11 cellular contexts compared by ENCODE assay signal in genomic region chr5:123421773-123422172, GRCh38. TPM values are rescaled to one million over a fixed set of nuclear protein-coding genes. Genes with fewer than 3 reads are reported as not detected.
DNase-seq lines count a peak whose midpoint lies in the region; ATAC-seq and TF ChIP-seq lines count a peak whose summit lies in the region.
"Had no signal": no experiment of that assay in that cellular context is flagged by ENCODE, and none has a peak within 500 bp of the region (broad histone marks: within the 10 kb centered on the region; RNA-seq: fewer than 3 reads in every experiment).

No MANE protein-coding gene starts in this region.

- peaks cover 30% of the 10 kb centered on the region for H3K79me2 ChIP-seq in OCI-LY1 (ENCODE audit: insufficient read depth, low read length)

- H2AFZ ChIP-seq in OCI-LY1 (ENCODE audit: low read length), result no peak overlapping the region

- peaks cover 34% of the 10 kb centered on the region for H3K4me1 ChIP-seq in CD8-positive, alpha-beta memory T cell (ENCODE audit: insufficient read depth, low read length)
- H3K4me1 ChIP-seq in OCI-LY1 (ENCODE audit: insufficient read depth, low read length, severe bottlenecking), result peaks cover 34% of the 10 kb centered on the region
- H3K4me1 ChIP-seq in psoas muscle, result peaks cover 11% of the 10 kb centered on the region

- ATAC-seq in psoas muscle, result no peak
- ATAC-seq in activated CD8-positive, alpha-beta T cell treated with anti-CD3 and anti-CD28 coated beads, Interleukin-2, amount 10 ng/mL, durations not matched to agents 7 days and 5 days, result no peak

- H3K27me3 ChIP-seq in CD8-positive, alpha-beta memory T cell (ENCODE audit: insufficient read depth, low read length, poor library complexity, severe bottlenecking), result no peaks in the 10 kb centered on the region
- no peaks in the 10 kb centered on the region for H3K27me3 ChIP-seq in OCI-LY1 (ENCODE audit: insufficient read depth, low read length)
- H3K27me3 ChIP-seq in psoas muscle (ENCODE audit: insufficient read depth in 3 of 3, low read length in 2 of 3), result no peaks in the 10 kb centered on the region

- H3K27ac Mint-ChIP-seq in CD8-positive, alpha-beta memory T cell, result no peak overlapping the region
- no peak overlapping the region for H3K27ac Mint-ChIP-seq in activated CD8-positive, alpha-beta T cell treated with anti-CD3 and anti-CD28 coated beads, Interleukin-2, amount 10 ng/mL, durations not matched to agents 7 days and 5 days
- H3K27ac Mint-ChIP-seq: HFFc6 had no signal

- peak overlapping the region; percentile 97 for H3K4me2 ChIP-seq in OCI-LY1 (ENCODE audit: low read length)

- peak overlapping the region; percentile 72 for H3K4me3 ChIP-seq in CD8-positive, alpha-beta memory T cell (ENCODE audit: low read length)
- H3K4me3 ChIP-seq in OCI-LY1 (ENCODE audit: low read depth, low read length, poor library complexity, severe bottlenecking), result peak overlapping the region; percentile 95
- peak overlapping the region; percentile 89 for H3K4me3 ChIP-seq in psoas muscle

- CTCF ChIA-PET in CD8-positive, alpha-beta memory T cell (lab: Charles Lee), result interaction anchor here (0.7 to 3.1 kb wide), 4 partner anchors 90 to 189 kb away, joined by 3 to 35 read pairs (median 5); partner anchors contain the start of gene CSNK1G3
- CTCF ChIA-PET in activated CD8-positive, alpha-beta T cell treated with anti-CD3 and anti-CD28 coated beads, Interleukin-2, amount 10 ng/mL, durations not matched to agents 7 days and 5 days (lab: Charles Lee), result interaction anchor here (0.6 to 4.0 kb wide), 10 partner anchors 17 to 189 kb away, joined by 3 to 50 read pairs (median 6); partner anchors contain the start of gene CSNK1G3

- no peaks in the 10 kb centered on the region for H3K9me3 ChIP-seq in CD8-positive, alpha-beta memory T cell (ENCODE audit: low read length)
- no peaks in the 10 kb centered on the region for H3K9me3 ChIP-seq in OCI-LY1 (ENCODE audit: low read length)
- H3K9me3 ChIP-seq in psoas muscle, result no peaks in the 10 kb centered on the region
- H3K9me3 ChIP-seq: mucosa of descending colon had no signal

- H3K27me3 Mint-ChIP-seq in CD8-positive, alpha-beta memory T cell, result no peaks in the 10 kb centered on the region
- no peaks in the 10 kb centered on the region for H3K27me3 Mint-ChIP-seq in activated CD8-positive, alpha-beta T cell treated with anti-CD3 and anti-CD28 coated beads, Interleukin-2, amount 10 ng/mL, durations not matched to agents 7 days and 5 days (ENCODE audit: low read depth)

- no peak for TF ChIP-seq CTCF in OCI-LY1 (IDR thresholded peaks at IDR 0.05; ENCODE audit: low read length)
- no peak for TF ChIP-seq CTCF in psoas muscle (IDR thresholded peaks at IDR 0.05)

- H3K9me2 ChIP-seq in OCI-LY1 (ENCODE audit: low read depth, low read length), result no peaks in the 10 kb centered on the region

- no peaks in the 10 kb centered on the region for H3F3A ChIP-seq in OCI-LY1 (ENCODE audit: insufficient read depth, low read length)

- H3K36me3 ChIP-seq in CD8-positive, alpha-beta memory T cell (ENCODE audit: insufficient read depth, low read length), result peaks cover 3% of the 10 kb centered on the region
- H3K36me3 ChIP-seq in OCI-LY1 (ENCODE audit: insufficient read depth, low read length) (peaks cover 17% of the 10 kb centered on the region), psoas muscle (ENCODE audit: insufficient read depth in 1 of 2, low read depth in 1 of 2) (peaks cover 0 to 15% of the 10 kb centered on the region in 2 donors)

- 10 to 22% (median 14%) methylated on average over 2 of the region's 2 CpGs for WGBS in psoas muscle, 3 donors

- POLR2A ChIA-PET in CD8-positive, alpha-beta memory T cell (lab: Charles Lee), result interaction anchor here (0.5 to 3.0 kb wide), 4 partner anchors 38 to 647 kb away, joined by 3 to 68 read pairs (median 16); partner anchors contain the start of genes CSNK1G3 and SNX2
- POLR2A ChIA-PET in activated CD8-positive, alpha-beta T cell treated with anti-CD3 and anti-CD28 coated beads, Interleukin-2, amount 10 ng/mL, durations not matched to agents 7 days and 5 days (lab: Charles Lee), result interaction anchor here (0.7 to 2.6 kb wide), 6 partner anchors 19 to 127 kb away, joined by 4 to 83 read pairs (median 14); partner anchors contain the start of gene CSNK1G3

- peaks cover 22 to 35% (median 29%) of the 10 kb centered on the region in 3 donors for H3K4me1 Mint-ChIP-seq in CD8-positive, alpha-beta memory T cell
- peaks cover 23% of the 10 kb centered on the region for H3K4me1 Mint-ChIP-seq in activated CD8-positive, alpha-beta T cell treated with anti-CD3 and anti-CD28 coated beads, Interleukin-2, amount 10 ng/mL, durations not matched to agents 7 days and 5 days (ENCODE audit: low read depth)

- intact Hi-C loops in psoas muscle (cut with DNase I), result loop anchor here (2.0 to 10.0 kb wide), 4 partner anchors 91 to 579 kb away; partner anchors contain the start of gene CSNK1G3 (in 2 of the 2)

- H4K20me1 ChIP-seq in OCI-LY1 (ENCODE audit: insufficient read depth, low read length), result no peaks in the 10 kb centered on the region

- H3K27ac ChIP-seq in CD8-positive, alpha-beta memory T cell (ENCODE audit: low read depth, low read length), result peak overlapping the region; percentile 97
- H3K27ac ChIP-seq in OCI-LY1 (ENCODE audit: low read depth, low read length, poor library complexity, severe bottlenecking) (no peak overlapping the region), psoas muscle (no peak overlapping the region)

- H3K9me3 Mint-ChIP-seq in CD8-positive, alpha-beta memory T cell, result no peaks in the 10 kb centered on the region
- H3K9me3 Mint-ChIP-seq in activated CD8-positive, alpha-beta T cell treated with anti-CD3 and anti-CD28 coated beads, Interleukin-2, amount 10 ng/mL, durations not matched to agents 7 days and 5 days (ENCODE audit: insufficient read depth), result no peaks in the 10 kb centered on the region
- H3K9me3 Mint-ChIP-seq: HFFc6 had no signal

- H3K9ac ChIP-seq in OCI-LY1 (ENCODE audit: low read length), result peak overlapping the region; percentile 96

- peaks cover 3 to 31% (median 3%) of the 10 kb centered on the region in 3 donors for H3K36me3 Mint-ChIP-seq in CD8-positive, alpha-beta memory T cell
- H3K36me3 Mint-ChIP-seq in activated CD8-positive, alpha-beta T cell treated with anti-CD3 and anti-CD28 coated beads, Interleukin-2, amount 10 ng/mL, durations not matched to agents 7 days and 5 days (ENCODE audit: low read depth), result peaks cover 21% of the 10 kb centered on the region

- no peak overlapping the region for H3K4me3 Mint-ChIP-seq in CD8-positive, alpha-beta memory T cell
- no peak overlapping the region for H3K4me3 Mint-ChIP-seq in activated CD8-positive, alpha-beta T cell treated with anti-CD3 and anti-CD28 coated beads, Interleukin-2, amount 10 ng/mL, durations not matched to agents 7 days and 5 days
- H3K4me3 Mint-ChIP-seq: HFFc6 had no signal

- DNase-seq in CD8-positive, alpha-beta memory T cell, result no peak
- peak; percentile 14 for DNase-seq in fibroblast of peridontal ligament (ENCODE audit: extremely low read depth)
- DNase-seq in psoas muscle, result no peak
- no peak for DNase-seq in NCI-H226
- no peak for DNase-seq in activated CD8-positive, alpha-beta T cell treated with anti-CD3 and anti-CD28 coated beads, Interleukin-2, amount 10 ng/mL, durations not matched to agents 7 days and 5 days
- DNase-seq in NCI-H345 treated with DMSO at 0.1 percent for 48 hours (lab: John Stamatoyannopoulos, UW; ENCODE audit: unreplicated experiment), result no peak
- no peak for DNase-seq in NCI-H2029 treated with DMSO at 0.1 percent for 48 hours (lab: John Stamatoyannopoulos, UW)
- DNase-seq: GDM1, HFFc6 had no signal

RNA-seq across cellular contexts. Expression of gene CEP120, which starts 1.4 kb away (rescaled TPM):
- total RNA-seq in CD8-positive, alpha-beta memory T cell, result 10 to 100 TPM; 23.5 to 25.6 TPM
- polyA plus RNA-seq in CD8-positive, alpha-beta memory T cell, result 31.8 TPM
- total RNA-seq in psoas muscle, result 10 to 100 TPM in 1 of 4 donors, 1 to 10 TPM in 3; 3.9 to 15.0 (median 6.3) TPM
- polyA plus RNA-seq in psoas muscle, result 1 to 10 TPM; 2.5 to 9.4 (median 3.5) TPM
- total RNA-seq in activated CD8-positive, alpha-beta T cell treated with anti-CD3 and anti-CD28 coated beads, Interleukin-2, amount 10 ng/mL, durations not matched to agents 7 days and 5 days, result 10 to 100 TPM; 22.3 to 27.6 TPM
